In genomic region chr6:85537055-85537494, GRCh38 we compare ENCODE assay signal across 9 cellular contexts. TPM values are rescaled to one million over a fixed set of nuclear protein-coding genes. Genes with fewer than 3 reads are reported as not detected.
DNase-seq lines count a peak whose midpoint lies in the region; ATAC-seq and TF ChIP-seq lines count a peak whose summit lies in the region.
"Had no signal": no experiment of that assay in that cellular context is flagged by ENCODE, and none has a peak within 500 bp of the region (broad histone marks: within the 10 kb centered on the region; RNA-seq: fewer than 3 reads in every experiment).

No MANE protein-coding gene starts in this region.

- no peak for ATAC-seq in GM18873 (IDR thresholded peaks at IDR 0.05; ENCODE audit: low FRiP score, unreplicated experiment)
- ATAC-seq in HG03095 (IDR thresholded peaks at IDR 0.05; ENCODE audit: unreplicated experiment): no peak
- no peak for ATAC-seq in HG02852 (IDR thresholded peaks at IDR 0.05; ENCODE audit: unreplicated experiment)

- H3K9me3 ChIP-seq in neural progenitor cell (ENCODE audit: low read depth): no peaks in the 10 kb centered on the region

- H3K4me1 ChIP-seq in neural progenitor cell: no peaks in the 10 kb centered on the region

- no peak overlapping the region for H3K4me3 Mint-ChIP-seq in neural progenitor cell
- H3K4me3 Mint-ChIP-seq: activated CD4-positive, alpha-beta T cell treated with anti-CD3 and anti-CD28 coated beads, Interleukin-2, amount 10 ng/mL, durations not matched to agents 7 days and 5 days had no signal

- H3K4me1 Mint-ChIP-seq in neural progenitor cell: no peaks in the 10 kb centered on the region
- H3K4me1 Mint-ChIP-seq: activated CD4-positive, alpha-beta T cell treated with anti-CD3 and anti-CD28 coated beads, Interleukin-2, amount 10 ng/mL, durations not matched to agents 7 days and 5 days had no signal

- TF ChIP-seq CTCF in cardiac fibroblast (IDR thresholded peaks at IDR 0.05; ENCODE audit: low read depth, low read length) (peak; percentile 19), neural progenitor cell (IDR thresholded peaks at IDR 0.05) (peak; percentile 72)

- no peaks in the 10 kb centered on the region for H3K27me3 Mint-ChIP-seq in neural progenitor cell (ENCODE audit: insufficient read depth, low read depth)
- H3K27me3 Mint-ChIP-seq: activated CD4-positive, alpha-beta T cell treated with anti-CD3 and anti-CD28 coated beads, Interleukin-2, amount 10 ng/mL, durations not matched to agents 7 days and 5 days had no signal

- H3K36me3 ChIP-seq in neural progenitor cell: no peaks in the 10 kb centered on the region

- H3K27ac Mint-ChIP-seq in neural progenitor cell: no peak overlapping the region
- H3K27ac Mint-ChIP-seq: activated CD4-positive, alpha-beta T cell treated with anti-CD3 and anti-CD28 coated beads, Interleukin-2, amount 10 ng/mL, durations not matched to agents 7 days and 5 days had no signal

- H3K27me3 ChIP-seq in neural progenitor cell: no peaks in the 10 kb centered on the region

- H3K9me3 Mint-ChIP-seq in neural progenitor cell: no peaks in the 10 kb centered on the region
- H3K9me3 Mint-ChIP-seq: activated CD4-positive, alpha-beta T cell treated with anti-CD3 and anti-CD28 coated beads, Interleukin-2, amount 10 ng/mL, durations not matched to agents 7 days and 5 days had no signal

- H4K20me1 ChIP-seq in neural progenitor cell (ENCODE audit: low read depth): no peaks in the 10 kb centered on the region

- no peak overlapping the region for H3K27ac ChIP-seq in neural progenitor cell

- no peaks in the 10 kb centered on the region for H3K79me2 ChIP-seq in neural progenitor cell (ENCODE audit: low read depth)

- DNase-seq in EH (ENCODE audit: low read depth): peak; percentile 13
- peak; percentile 35 for DNase-seq in LoVo (ENCODE audit: low spot score)
- peak; percentile 27 to 37 for DNase-seq in cardiac fibroblast (ENCODE audit: low read depth in 2 of 2)
- no peak for DNase-seq in neural progenitor cell (ENCODE audit: low spot score)
- DNase-seq in Ammon's horn (ENCODE audit: low spot score): no peak
- DNase-seq: activated CD4-positive, alpha-beta T cell treated with anti-CD3 and anti-CD28 coated beads, Interleukin-2, amount 10 ng/mL, durations not matched to agents 7 days and 5 days had no signal

- H3K4me2 ChIP-seq in neural progenitor cell: no peak overlapping the region

- no peaks in the 10 kb centered on the region for H3F3A ChIP-seq in neural progenitor cell (ENCODE audit: low read depth)

- H3K4me3 ChIP-seq in cardiac fibroblast (replicated peaks in 1 of 2; ENCODE audit: low read depth in 2 of 2, low read length in 2 of 2): no peak overlapping the region
- no peak overlapping the region for H3K4me3 ChIP-seq in neural progenitor cell

- H2AFZ ChIP-seq in neural progenitor cell (replicated peaks): no peak overlapping the region

- H3K36me3 Mint-ChIP-seq in neural progenitor cell: peaks cover 4% of the 10 kb centered on the region

- no peak overlapping the region for H3K9ac ChIP-seq in neural progenitor cell

RNA-seq across cellular contexts. Expression of gene SNX14, which starts 56.6 kb away (rescaled TPM):
- 46.7 and 95.2 TPM in 2 replicates for total RNA-seq in neural progenitor cell (ENCODE audit: low replicate concordance)

Comparison
In these comparisons a context has a peak if more than half of its experiments do, and no peak if none do; other contexts are left out.
1. DNase-seq: peak in EH (single experiment), LoVo (single experiment) and cardiac fibroblast (2 of 2); none in neural progenitor cell (single experiment) and Ammon's horn (single experiment).